ENCODE assay signal across 1 cellular context in the genomic region with DNA sequence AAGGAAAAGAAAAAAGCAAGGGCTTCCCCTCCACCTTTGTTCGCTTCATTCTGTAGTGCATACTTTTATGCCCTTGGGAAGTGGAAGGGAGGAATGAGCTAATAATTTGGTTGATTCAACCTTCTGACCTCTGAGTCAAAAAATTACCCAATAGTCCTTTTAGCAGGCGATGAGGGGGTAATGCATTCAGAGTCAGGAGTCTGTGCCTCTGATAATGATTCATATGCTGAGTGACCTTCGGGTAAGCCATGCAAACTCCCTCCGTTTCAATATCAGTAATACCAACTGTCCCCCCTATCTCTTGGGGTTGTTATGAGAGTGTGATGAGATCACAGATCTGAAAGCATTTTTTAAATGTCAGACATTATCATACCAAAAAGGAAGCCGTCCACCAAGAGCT.
TF ChIP-seq lines count a peak whose summit lies in the region.

No MANE protein-coding gene starts in this region.

TF ChIP-seq in K562, 482 proteins besides CTCF, POLR2A, EP300 and RAD21 (continued from another document and continues in another):
- no peak for TF ChIP-seq ZBTB34 (CRISPR knock-in tag; IDR thresholded peaks at IDR 0.05)
- TF ChIP-seq, protein P1, sequence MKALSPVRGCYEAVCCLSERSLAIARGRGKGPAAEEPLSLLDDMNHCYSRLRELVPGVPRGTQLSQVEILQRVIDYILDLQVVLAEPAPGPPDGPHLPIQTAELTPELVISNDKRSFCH (CRISPR knock-in tag; IDR thresholded peaks at IDR 0.05) = no peak
- TF ChIP-seq, protein P1 (tag; IDR thresholded peaks at IDR 0.05) = peak; percentile 73; the same call in 1 of the 2 replicates
- TF ChIP-seq ATF7 (IDR thresholded peaks at IDR 0.05) = peak; percentile 31; the same call in 1 of the 2 replicates
- TF ChIP-seq CC2D1A (IDR thresholded peaks at IDR 0.05) = no peak
- TF ChIP-seq HBP1 (CRISPR knock-in tag; IDR thresholded peaks at IDR 0.05) = no peak
- TF ChIP-seq RFX1 (IDR thresholded peaks at IDR 0.05) = no peak
- TF ChIP-seq ZBED1 (IDR thresholded peaks at IDR 0.05) = no peak
- TF ChIP-seq XRCC4 (IDR thresholded peaks at IDR 0.05; ENCODE audit: extremely low read depth, insufficient read depth, insufficient read length) = no peak
- TF ChIP-seq NCOA6 (IDR thresholded peaks at IDR 0.05) = no peak
- TF ChIP-seq ZNF12 (CRISPR knock-in tag; IDR thresholded peaks at IDR 0.05) = no peak
- TF ChIP-seq TGIF2 (CRISPR knock-in tag; IDR thresholded peaks at IDR 0.05) = no peak
- peak; percentile 49; the same call in 1 of the 2 replicates for TF ChIP-seq KLF16 (IDR thresholded peaks at IDR 0.05)
- no peak for TF ChIP-seq ZZZ3 (IDR thresholded peaks at IDR 0.05)
- TF ChIP-seq, protein P2, sequence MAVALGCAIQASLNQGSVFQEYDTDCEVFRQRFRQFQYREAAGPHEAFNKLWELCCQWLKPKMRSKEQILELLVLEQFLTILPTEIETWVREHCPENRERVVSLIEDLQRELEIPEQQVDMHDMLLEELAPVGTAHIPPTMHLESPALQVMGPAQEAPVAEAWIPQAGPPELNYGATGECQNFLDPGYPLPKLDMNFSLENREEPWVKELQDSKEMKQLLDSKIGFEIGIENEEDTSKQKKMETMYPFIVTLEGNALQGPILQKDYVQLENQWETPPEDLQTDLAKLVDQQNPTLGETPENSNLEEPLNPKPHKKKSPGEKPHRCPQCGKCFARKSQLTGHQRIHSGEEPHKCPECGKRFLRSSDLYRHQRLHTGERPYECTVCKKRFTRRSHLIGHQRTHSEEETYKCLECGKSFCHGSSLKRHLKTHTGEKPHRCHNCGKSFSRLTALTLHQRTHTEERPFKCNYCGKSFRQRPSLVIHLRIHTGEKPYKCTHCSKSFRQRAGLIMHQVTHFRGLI (CRISPR knock-in tag; IDR thresholded peaks at IDR 0.05) = no peak
- TF ChIP-seq TBL1XR1 (IDR thresholded peaks at IDR 0.05; ENCODE audit: low read length in 2 of 2) = no peak
- TF ChIP-seq KLF1 (tag; IDR thresholded peaks at IDR 0.05) = no peak
- no peak for TF ChIP-seq CHD1 (IDR thresholded peaks at IDR 0.05; ENCODE audit: low read length)
- TF ChIP-seq, protein P3, sequence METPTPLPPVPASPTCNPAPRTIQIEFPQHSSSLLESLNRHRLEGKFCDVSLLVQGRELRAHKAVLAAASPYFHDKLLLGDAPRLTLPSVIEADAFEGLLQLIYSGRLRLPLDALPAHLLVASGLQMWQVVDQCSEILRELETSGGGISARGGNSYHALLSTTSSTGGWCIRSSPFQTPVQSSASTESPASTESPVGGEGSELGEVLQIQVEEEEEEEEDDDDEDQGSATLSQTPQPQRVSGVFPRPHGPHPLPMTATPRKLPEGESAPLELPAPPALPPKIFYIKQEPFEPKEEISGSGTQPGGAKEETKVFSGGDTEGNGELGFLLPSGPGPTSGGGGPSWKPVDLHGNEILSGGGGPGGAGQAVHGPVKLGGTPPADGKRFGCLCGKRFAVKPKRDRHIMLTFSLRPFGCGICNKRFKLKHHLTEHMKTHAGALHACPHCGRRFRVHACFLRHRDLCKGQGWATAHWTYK (CRISPR knock-in tag; IDR thresholded peaks at IDR 0.05) = no peak
- TF ChIP-seq ZNF511 (CRISPR knock-in tag; IDR thresholded peaks at IDR 0.05) = no peak
- no peak for TF ChIP-seq DMBX1 (CRISPR knock-in tag; IDR thresholded peaks at IDR 0.05; ENCODE audit: borderline replicate concordance)
- TF ChIP-seq TEAD1 (CRISPR knock-in tag; IDR thresholded peaks at IDR 0.05) = no peak
- TF ChIP-seq MAFF (IDR thresholded peaks at IDR 0.05; ENCODE audit: low read length) = no peak
- TF ChIP-seq KDM4B (IDR thresholded peaks at IDR 0.05; ENCODE audit: borderline replicate concordance in 2 of 2, low read depth in 1 of 2) = no peak
- no peak for TF ChIP-seq BRD9 (IDR thresholded peaks at IDR 0.05; ENCODE audit: low read depth, partially characterized antibody)
- TF ChIP-seq JUN (IDR thresholded peaks at IDR 0.05; ENCODE audit: borderline replicate concordance, low read depth, low read length) = peak; percentile 61; the same call in 1 of the 2 replicates
- TF ChIP-seq JUN (CRISPR knock-in tag; IDR thresholded peaks at IDR 0.05; ENCODE audit: borderline replicate concordance) = no peak
- TF ChIP-seq NR0B1 (IDR thresholded peaks at IDR 0.05; ENCODE audit: partially characterized antibody) = no peak
- TF ChIP-seq TARDBP (IDR thresholded peaks at IDR 0.05) = no peak
- TF ChIP-seq KDM1A (IDR thresholded peaks at IDR 0.05) = 0 out of 4 replicates have a peak, but pooled peaks of 1 of the 2 experiments have one; percentile 13
- no peak for TF ChIP-seq GTF2F1 (IDR thresholded peaks at IDR 0.05; ENCODE audit: low read depth, low read length)
- no peak for TF ChIP-seq ZNF717 (CRISPR knock-in tag; IDR thresholded peaks at IDR 0.05)
- peak; percentile 20; the same call in 1 of the 2 replicates for TF ChIP-seq CREM (IDR thresholded peaks at IDR 0.05; ENCODE audit: low read depth)
- no peak for TF ChIP-seq ZNF311 (CRISPR knock-in tag; IDR thresholded peaks at IDR 0.05)
- TF ChIP-seq ZKSCAN8 (CRISPR knock-in tag; IDR thresholded peaks at IDR 0.05) = no peak
- TF ChIP-seq ZNF77 (CRISPR knock-in tag; IDR thresholded peaks at IDR 0.05) = no peak
- no peak for TF ChIP-seq CREB3 (tag; conservative IDR thresholded peaks at IDR 0.05; ENCODE audit: low read depth)
- TF ChIP-seq MEF2A (IDR thresholded peaks at IDR 0.05; ENCODE audit: control insufficient read depth, low read depth, low read length) = no peak
- TF ChIP-seq, protein P4, sequence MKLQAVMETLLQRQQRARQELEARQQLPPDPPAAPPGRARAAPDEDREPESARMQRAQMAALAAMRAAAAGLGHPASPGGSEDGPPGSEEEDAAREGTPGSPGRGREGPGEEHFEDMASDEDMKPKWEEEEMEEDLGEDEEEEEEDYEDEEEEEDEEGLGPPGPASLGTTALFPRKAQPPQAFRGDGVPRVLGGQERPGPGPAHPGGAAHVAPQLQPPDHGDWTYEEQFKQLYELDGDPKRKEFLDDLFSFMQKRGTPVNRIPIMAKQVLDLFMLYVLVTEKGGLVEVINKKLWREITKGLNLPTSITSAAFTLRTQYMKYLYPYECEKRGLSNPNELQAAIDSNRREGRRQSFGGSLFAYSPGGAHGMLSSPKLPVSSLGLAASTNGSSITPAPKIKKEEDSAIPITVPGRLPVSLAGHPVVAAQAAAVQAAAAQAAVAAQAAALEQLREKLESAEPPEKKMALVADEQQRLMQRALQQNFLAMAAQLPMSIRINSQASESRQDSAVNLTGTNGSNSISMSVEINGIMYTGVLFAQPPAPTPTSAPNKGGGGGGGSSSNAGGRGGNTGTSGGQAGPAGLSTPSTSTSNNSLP (IDR thresholded peaks at IDR 0.05; ENCODE audit: borderline replicate concordance, low read depth, low read length) = no peak
- no peak for TF ChIP-seq ZBTB49 (CRISPR knock-in tag; IDR thresholded peaks at IDR 0.05; ENCODE audit: borderline replicate concordance)
- no peak for TF ChIP-seq FOXK2 (conservative IDR thresholded peaks at IDR 0.05 in 1 of 2, IDR thresholded peaks at IDR 0.05 in 1 of 2; ENCODE audit: low read depth in 2 of 2)
- no peak for TF ChIP-seq NFIC (IDR thresholded peaks at IDR 0.05)
- no peak for TF ChIP-seq ZNF766 (CRISPR knock-in tag; conservative IDR thresholded peaks at IDR 0.05)
- TF ChIP-seq, protein P5, sequence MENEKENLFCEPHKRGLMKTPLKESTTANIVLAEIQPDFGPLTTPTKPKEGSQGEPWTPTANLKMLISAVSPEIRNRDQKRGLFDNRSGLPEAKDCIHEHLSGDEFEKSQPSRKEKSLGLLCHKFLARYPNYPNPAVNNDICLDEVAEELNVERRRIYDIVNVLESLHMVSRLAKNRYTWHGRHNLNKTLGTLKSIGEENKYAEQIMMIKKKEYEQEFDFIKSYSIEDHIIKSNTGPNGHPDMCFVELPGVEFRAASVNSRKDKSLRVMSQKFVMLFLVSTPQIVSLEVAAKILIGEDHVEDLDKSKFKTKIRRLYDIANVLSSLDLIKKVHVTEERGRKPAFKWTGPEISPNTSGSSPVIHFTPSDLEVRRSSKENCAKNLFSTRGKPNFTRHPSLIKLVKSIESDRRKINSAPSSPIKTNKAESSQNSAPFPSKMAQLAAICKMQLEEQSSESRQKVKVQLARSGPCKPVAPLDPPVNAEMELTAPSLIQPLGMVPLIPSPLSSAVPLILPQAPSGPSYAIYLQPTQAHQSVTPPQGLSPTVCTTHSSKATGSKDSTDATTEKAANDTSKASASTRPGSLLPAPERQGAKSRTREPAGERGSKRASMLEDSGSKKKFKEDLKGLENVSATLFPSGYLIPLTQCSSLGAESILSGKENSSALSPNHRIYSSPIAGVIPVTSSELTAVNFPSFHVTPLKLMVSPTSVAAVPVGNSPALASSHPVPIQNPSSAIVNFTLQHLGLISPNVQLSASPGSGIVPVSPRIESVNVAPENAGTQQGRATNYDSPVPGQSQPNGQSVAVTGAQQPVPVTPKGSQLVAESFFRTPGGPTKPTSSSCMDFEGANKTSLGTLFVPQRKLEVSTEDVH (IDR thresholded peaks at IDR 0.05; ENCODE audit: low read depth, partially characterized antibody) = no peak
- TF ChIP-seq ELF4 (CRISPR knock-in tag; IDR thresholded peaks at IDR 0.05) = no peak
- TF ChIP-seq TAF7 (tag; IDR thresholded peaks at IDR 0.05) = no peak
- no peak for TF ChIP-seq HDAC6 (IDR thresholded peaks at IDR 0.05; ENCODE audit: low read depth, low read length)
- TF ChIP-seq MCM3 (IDR thresholded peaks at IDR 0.05) = no peak
- TF ChIP-seq TEAD2 (tag; IDR thresholded peaks at IDR 0.05) = no peak
- no peak for TF ChIP-seq SNIP1 (IDR thresholded peaks at IDR 0.05; ENCODE audit: low read depth)
- TF ChIP-seq PHF21A (IDR thresholded peaks at IDR 0.05; ENCODE audit: borderline replicate concordance, low read depth) = no peak
